ENCODE assay signal across 1 cellular context in genomic region chr17:58002154-58002553, GRCh38.
A peak's percentile ranks its signal among the peaks of the same experiment; 100 is the strongest.
TF ChIP-seq lines count a peak whose summit lies in the region.

No MANE protein-coding gene starts in this region.

TF ChIP-seq in K562, 482 proteins besides CTCF, POLR2A, EP300 and RAD21:
- TF ChIP-seq CBX8 (IDR thresholded peaks at IDR 0.05; ENCODE audit: borderline replicate concordance, extremely low read depth, low read depth, low read length, poor library complexity, severe bottlenecking) (no peak), SPI1 (IDR thresholded peaks at IDR 0.05; ENCODE audit: borderline replicate concordance, low read depth, low read length) (no peak), EWSR1 (IDR thresholded peaks at IDR 0.05; ENCODE audit: borderline replicate concordance, low read depth, partially characterized antibody) (peak; percentile 54), MTA3 (IDR thresholded peaks at IDR 0.05; ENCODE audit: borderline replicate concordance) (no peak), POLR2B (IDR thresholded peaks at IDR 0.05; ENCODE audit: low read depth, partially characterized antibody) (peak; percentile 60), SUPT5H (IDR thresholded peaks at IDR 0.05) (peak; percentile 47; the same call in 1 of the 2 replicates), USF1 (CRISPR knock-in tag; IDR thresholded peaks at IDR 0.05) (no peak), HMGN3 (IDR thresholded peaks at IDR 0.05; ENCODE audit: borderline replicate concordance, extremely low read depth, insufficient read length, low read depth, low read length) (no peak)
